ENCODE assay signal across 10 cellular contexts in the genomic region with DNA sequence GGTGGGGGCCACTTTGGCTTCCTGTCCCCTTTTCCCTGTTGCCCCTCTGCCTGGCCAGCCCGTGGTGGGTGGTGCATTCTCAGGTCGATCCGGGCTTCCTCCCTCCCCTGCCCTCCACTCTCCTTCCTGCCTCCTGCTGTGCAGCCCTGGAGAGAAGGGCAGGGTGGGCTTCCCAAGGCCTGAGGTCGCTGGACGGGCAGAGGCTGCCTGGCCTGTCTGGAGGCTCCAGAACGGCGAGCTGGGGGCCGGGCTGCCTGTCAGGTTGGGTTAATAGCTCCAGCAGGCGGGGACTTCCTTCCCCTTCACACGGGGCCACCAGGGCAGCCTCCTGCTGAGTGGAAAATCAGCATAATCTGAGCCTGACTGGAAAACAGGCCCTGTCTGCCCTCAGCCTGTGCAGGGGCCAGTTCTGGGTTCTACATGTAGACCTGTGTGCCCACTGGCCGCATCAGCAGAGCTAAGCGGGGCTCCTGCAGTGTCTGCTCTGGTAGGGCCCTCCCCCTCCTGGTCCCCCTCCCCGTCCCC. TPM values are rescaled to one million over a fixed set of nuclear protein-coding genes. Genes with fewer than 3 reads are reported as not detected.
A peak's percentile ranks its signal among the peaks of the same experiment; 100 is the strongest.
DNase-seq lines count a peak whose midpoint lies in the region; ATAC-seq and TF ChIP-seq lines count a peak whose summit lies in the region.
"Had no signal": no experiment of that assay in that cellular context is flagged by ENCODE, and none has a peak within 500 bp of the region (broad histone marks: within the 10 kb centered on the region; RNA-seq: fewer than 3 reads in every experiment).

No MANE protein-coding gene starts in this region.

- ATAC-seq in GM23338 (peak; percentile 61), HG02981 (IDR thresholded peaks at IDR 0.05; ENCODE audit: unreplicated experiment) (no peak)

- H3K27ac Mint-ChIP-seq in GM23338 = no peak overlapping the region
- H3K27ac Mint-ChIP-seq: T-helper 1 cell treated with Interleukin-12 subunit alpha and Interleukin-12 subunit beta and Interleukin-4 antibody, amounts not matched to agents 30 μg/mL and 1 μg/mL, for 36 hours had no signal

- H3K4me2 ChIP-seq in GM23338 = peak overlapping the region; percentile 72
- H3K4me2 ChIP-seq in Karpas-422 (ENCODE audit: low read depth, low read length, poor library complexity, severe bottlenecking) = no peak overlapping the region

- no peaks in the 10 kb centered on the region for H3K9me3 ChIP-seq in mesodermal cell (ENCODE audit: control insufficient read depth, low read length)
- H3K9me3 ChIP-seq in Karpas-422 (ENCODE audit: low read length) = no peaks in the 10 kb centered on the region
- H3K9me3 ChIP-seq: uterus had no signal

- peaks cover 21% of the 10 kb centered on the region for H3K4me1 ChIP-seq in GM23338 (ENCODE audit: insufficient read depth)
- peaks cover 34% of the 10 kb centered on the region for H3K4me1 ChIP-seq in mesodermal cell (ENCODE audit: control insufficient read depth, insufficient read depth, low read length, poor library complexity, severe bottlenecking)
- H3K4me1 ChIP-seq in Karpas-422 (ENCODE audit: low read length) = no peaks in the 10 kb centered on the region
- H3K4me1 ChIP-seq: uterus had no signal

- no peaks in the 10 kb centered on the region for H3K9me3 Mint-ChIP-seq in GM23338
- H3K9me3 Mint-ChIP-seq: T-helper 1 cell treated with Interleukin-12 subunit alpha and Interleukin-12 subunit beta and Interleukin-4 antibody, amounts not matched to agents 30 μg/mL and 1 μg/mL, for 36 hours had no signal

- no peak overlapping the region for H3K4me3 Mint-ChIP-seq in GM23338
- H3K4me3 Mint-ChIP-seq: T-helper 1 cell treated with Interleukin-12 subunit alpha and Interleukin-12 subunit beta and Interleukin-4 antibody, amounts not matched to agents 30 μg/mL and 1 μg/mL, for 36 hours had no signal

- no peaks in the 10 kb centered on the region for H3K36me3 ChIP-seq in GM23338 (ENCODE audit: insufficient read depth)
- H3K36me3 ChIP-seq in mesodermal cell (ENCODE audit: control insufficient read depth, insufficient read depth, low read length) = peaks cover 24% of the 10 kb centered on the region
- H3K36me3 ChIP-seq in Karpas-422 (ENCODE audit: insufficient read depth, low read length) = no peaks in the 10 kb centered on the region
- H3K36me3 ChIP-seq: uterus had no signal

- peaks cover 78% of the 10 kb centered on the region for H3K79me2 ChIP-seq in GM23338 (replicated peaks; ENCODE audit: insufficient read depth)
- H3K79me2 ChIP-seq in Karpas-422 (ENCODE audit: low read length) = no peaks in the 10 kb centered on the region

- peaks cover 28% of the 10 kb centered on the region for H3K4me1 Mint-ChIP-seq in GM23338

- H3K27me3 Mint-ChIP-seq in GM23338 (ENCODE audit: insufficient read depth, low read depth, poor library complexity) = peaks cover 12% of the 10 kb centered on the region

- 0 out of 2 replicates have a peak, but pooled peaks cover 5% of the 10 kb centered on the region for H3F3A ChIP-seq in GM23338 (replicated peaks; ENCODE audit: low read depth)

- no peaks in the 10 kb centered on the region for H4K20me1 ChIP-seq in GM23338 (replicated peaks; ENCODE audit: insufficient read depth)
- peaks cover 3% of the 10 kb centered on the region; the same call in 1 of the 2 replicates for H4K20me1 ChIP-seq in Karpas-422 (ENCODE audit: insufficient read depth, low read depth, low read length)

- H3K27me3 ChIP-seq in GM23338 (ENCODE audit: insufficient read depth) = no peaks in the 10 kb centered on the region
- no peaks in the 10 kb centered on the region for H3K27me3 ChIP-seq in Karpas-422 (ENCODE audit: low read length)
- H3K27me3 ChIP-seq: uterus had no signal

- H3K27ac ChIP-seq in GM23338 (ENCODE audit: low read depth) (peak overlapping the region; percentile 79), mesodermal cell (ENCODE audit: low read depth, low read length, severe bottlenecking) (peak overlapping the region; percentile 91), Karpas-422 (ENCODE audit: low read length) (no peak overlapping the region), caudate nucleus (ENCODE audit: low read depth, low read length) (no peak overlapping the region)
- H3K27ac ChIP-seq: uterus had no signal

- no peak for TF ChIP-seq CTCF in GM23338 (conservative IDR thresholded peaks at IDR 0.05; ENCODE audit: low read depth in 2 of 2)

- no peak overlapping the region for H3K9ac ChIP-seq in Karpas-422 (ENCODE audit: low read length)

- H2AFZ ChIP-seq in GM23338 (no peak overlapping the region), Karpas-422 (ENCODE audit: low read length) (no peak overlapping the region)

- H3K4me3 ChIP-seq in GM23338 (peak overlapping the region; percentile 42; the same call in 1 of the 2 replicates), mesodermal cell (ENCODE audit: extremely low read depth, insufficient read depth, low read length, poor library complexity, severe bottlenecking) (no peak overlapping the region), Karpas-422 (ENCODE audit: low read length) (no peak overlapping the region)
- H3K4me3 ChIP-seq: uterus had no signal

- WGBS in mesodermal cell (ENCODE audit: insufficient coverage in 2 of 2), 2 experiments = 6 to 15% methylated on average over 3 to 8 of the region's 13 CpGs

- H3K9me2 ChIP-seq in GM23338 (ENCODE audit: insufficient read depth) (no peaks in the 10 kb centered on the region), Karpas-422 (replicated peaks; ENCODE audit: insufficient read depth, low read length) (no peaks in the 10 kb centered on the region)

- no peaks in the 10 kb centered on the region; the same call in 2 of the 3 replicates for H3K36me3 Mint-ChIP-seq in GM23338 (ENCODE audit: low read depth)

- DNase-seq in GM23338 (ENCODE audit: low spot score) (peak; percentile 75), NCI-H2227 (lab: John Stamatoyannopoulos, UW; ENCODE audit: unreplicated experiment) (peak; percentile 70), dermis blood vessel endothelial cell (peak; percentile 46), Karpas-422 (no peak), caudate nucleus (lab: John Stamatoyannopoulos, UW) (no peak), kidney glomerular epithelial cell (lab: John Stamatoyannopoulos, UW) (no peak)

TF ChIP-seq in GM23338, 12 proteins besides CTCF, POLR2A, EP300 and RAD21 (continues in another document):
- TF ChIP-seq EZH2phosphoT487 (IDR thresholded peaks at IDR 0.05; ENCODE audit: unreplicated experiment) (no peak), POLR2AphosphoS5 (IDR thresholded peaks at IDR 0.05; ENCODE audit: low read depth) (no peak)

RNA-seq across cellular contexts. Expression of gene KIF26A, which starts 11.3 kb away (rescaled TPM):
- 82.9 and 103 TPM in 2 replicates for total RNA-seq in GM23338 (2014; rRNA removed; shearing (Covaris generic))
- polyA plus RNA-seq in GM23338 (2016; fragmentation: Nextera tagmentation; extraction: Ambion mirVana) = 5.6 and 6.4 TPM in 2 replicates
- total RNA-seq in dermis blood vessel endothelial cell = 23.8 and 31.8 TPM in 2 replicates
- 24.4 TPM for polyA plus RNA-seq in mesodermal cell (2013, experiment 1 of 2)
- polyA plus RNA-seq in mesodermal cell (2013, experiment 2 of 2) = 20.3 TPM
- total RNA-seq in Karpas-422 (2014; rRNA removed; shearing (Covaris generic); ENCODE audit: low replicate concordance) = not detected in 2 replicates

Comparison
In these comparisons a context has a peak if more than half of its experiments do, and no peak if none do; other contexts are left out.
1. DNase-seq: peak in GM23338 (single experiment), NCI-H2227 (single experiment) and dermis blood vessel endothelial cell (single experiment); none in Karpas-422 (single experiment), caudate nucleus (0 of 61) and kidney glomerular epithelial cell (single experiment).
2. H3K27ac ChIP-seq: peak in GM23338 (single experiment) and mesodermal cell (single experiment); none in Karpas-422 (single experiment) and caudate nucleus (single experiment).
3. RNA of gene KIF26A, which starts 11.3 kb away (total RNA-seq): 82.9 to 103 TPM in GM23338 and 23.8 to 31.8 TPM in dermis blood vessel endothelial cell; not detected in Karpas-422; every median in the first group is over 10 times any median in the second.